Comparison of ENCODE assay signal across 29 cellular contexts in the genomic region with DNA sequence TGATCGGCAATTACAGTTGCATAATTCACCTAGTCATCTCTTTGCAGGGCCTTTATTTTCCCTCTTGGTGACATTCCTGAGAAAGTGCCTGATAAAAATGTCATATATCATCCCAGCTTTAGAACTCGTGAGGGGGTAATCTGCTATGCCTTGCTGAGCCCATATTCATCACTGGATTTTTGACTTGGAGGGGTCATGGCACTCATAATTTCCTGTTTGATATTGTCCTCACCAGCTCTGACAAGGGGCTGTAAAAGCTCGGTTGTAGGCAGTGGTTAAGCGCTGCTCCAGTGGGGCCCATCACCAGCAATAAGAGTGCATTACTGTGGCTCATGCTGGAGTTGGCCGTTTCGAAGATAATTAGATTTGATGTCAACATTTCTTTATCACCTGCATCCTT.
"Had no signal": no experiment of that assay in that cellular context is flagged by ENCODE, and none has a peak within 500 bp of the region (broad histone marks: within the 10 kb centered on the region; RNA-seq: fewer than 3 reads in every experiment).

No MANE protein-coding gene starts in this region.

- FAIRE-seq: keratinocyte, small intestine, TTC549 had no signal

- H3K4me3 ChIP-seq: gastroesophageal sphincter, ovary, prostate gland, sigmoid colon, thoracic aorta, uterus had no signal

- H3K27ac ChIP-seq: gastroesophageal sphincter, ovary, prostate gland, sigmoid colon, thoracic aorta, uterus, VCaP had no signal

- H3K36me3 ChIP-seq: ovary, prostate gland, sigmoid colon, thoracic aorta, uterus had no signal

- H3K4me1 ChIP-seq: gastroesophageal sphincter, prostate gland, sigmoid colon, uterus had no signal

- DNase-seq: activated CD4-positive, alpha-beta T cell treated with anti-CD3 and anti-CD28 coated beads for 4 hours; activated CD4-positive, alpha-beta T cell treated with anti-CD3 and anti-CD28 coated beads, Interleukin-2, amount 50 U/mL, for 48 hours; activated naive CD8-positive, alpha-beta T cell treated with anti-CD3 and anti-CD28 coated beads, Interleukin-2, amount 50 U/mL, for 24 hours; activated T-cell treated with anti-CD3 and anti-CD28 coated beads, Interleukin-2, amount 50 U/mL, for 4 hours; amygdala; caudate nucleus; cortex of kidney; effector memory CD8-positive, alpha-beta T cell; erythroblast; head of caudate nucleus; hippocampal formation; left cardiac atrium; mammary epithelial cell; naive B cell; nephron progenitor cell; ovary; sigmoid colon; small intestine; stimulated activated CD4-positive, alpha-beta T cell treated with anti-CD3 and anti-CD28 coated beads, Interleukin-4, amount 100 ng/mL, for 24 hours; T-helper 9 cell; uterus had no signal

- H3K27me3 ChIP-seq: gastroesophageal sphincter, ovary, sigmoid colon, uterus had no signal

- ATAC-seq: activated naive CD8-positive, alpha-beta T cell treated with anti-CD3 and anti-CD28 coated beads, Interleukin-2, amount 50 U/mL, for 24 hours; activated T-cell treated with anti-CD3 and anti-CD28 coated beads, Interleukin-2, amount 50 U/mL, for 4 hours; activated T-helper 17 cell treated with anti-CD3 and anti-CD28 coated beads, Interleukin-2, amount 50 U/mL, for 72 hours; effector memory CD8-positive, alpha-beta T cell; gastroesophageal sphincter; left cardiac atrium; stimulated activated effector memory CD8-positive, alpha-beta T cell treated with anti-CD3 and anti-CD28 coated beads, Interleukin-12 subunit alpha, Interleukin-12 subunit beta, amount 100 ng/mL, for 72 hours had no signal

- H3K9me3 ChIP-seq: gastroesophageal sphincter, prostate gland, sigmoid colon, thoracic aorta, uterus had no signal
